Comparison of ENCODE assay signal across 18 cellular contexts in genomic region chr5:181166812-181167733, GRCh38. TPM values are rescaled to one million over a fixed set of nuclear protein-coding genes. Genes with fewer than 3 reads are reported as not detected.
DNase-seq lines count a peak whose midpoint lies in the region; ATAC-seq and TF ChIP-seq lines count a peak whose summit lies in the region.
"Had no signal": no experiment of that assay in that cellular context is flagged by ENCODE, and none has a peak within 500 bp of the region (broad histone marks: within the 10 kb centered on the region; RNA-seq: fewer than 3 reads in every experiment).

No MANE protein-coding gene starts in this region.

- peaks cover 82% of the 10 kb centered on the region for H3K4me1 Mint-ChIP-seq in activated CD4-positive, alpha-beta T cell treated with anti-CD3 and anti-CD28 coated beads for 36 hours
- H3K4me1 Mint-ChIP-seq in WTC11: peaks cover 27% of the 10 kb centered on the region

- H4K20me1 ChIP-seq in osteoblast (ENCODE audit: insufficient read depth, low read length): no peaks in the 10 kb centered on the region

- H3K27ac Mint-ChIP-seq in activated CD4-positive, alpha-beta T cell treated with anti-CD3 and anti-CD28 coated beads for 36 hours: no peak overlapping the region
- H3K27ac Mint-ChIP-seq in WTC11: no peak overlapping the region
- H3K27ac Mint-ChIP-seq: stimulated activated effector memory CD8-positive, alpha-beta T cell treated with anti-CD3 and anti-CD28 coated beads, Interleukin-12 subunit alpha, Interleukin-12 subunit beta, amount 100 ng/mL, for 72 hours had no signal

- POLR2A ChIA-PET in activated CD4-positive, alpha-beta T cell treated with anti-CD3 and anti-CD28 coated beads for 36 hours (lab: Charles Lee): no interaction called here
- POLR2A ChIA-PET in WTC11 (lab: Charles Lee): no interaction called here

- TF ChIP-seq POLR2A in vagina (IDR thresholded peaks at IDR 0.05): no peak

- no peaks in the 10 kb centered on the region for H3K36me3 Mint-ChIP-seq in activated CD4-positive, alpha-beta T cell treated with anti-CD3 and anti-CD28 coated beads for 36 hours (ENCODE audit: low read depth)
- H3K36me3 Mint-ChIP-seq in WTC11: no peaks in the 10 kb centered on the region

- intact Hi-C loops in activated CD4-positive, alpha-beta T cell treated with anti-CD3 and anti-CD28 coated beads for 36 hours (cut with DNase I, micrococcal nuclease): loop anchor here in 1 of 2 experiments (10.0 kb wide), 1 partner anchor 872 kb away; the partner anchor contains the start of gene MAPK9
- intact Hi-C loops in vagina (cut with DNase I): no loop called here

- H3K4me2 ChIP-seq in osteoblast (ENCODE audit: insufficient read depth, low read length): no peak overlapping the region

- H3K9me3 ChIP-seq in HUES6 (ENCODE audit: control insufficient read depth, insufficient read depth, low read depth, low read length) (no peaks in the 10 kb centered on the region), osteoblast (ENCODE audit: low read depth, low read length) (no peaks in the 10 kb centered on the region), vagina (no peaks in the 10 kb centered on the region)

- no peaks in the 10 kb centered on the region for H3K79me2 ChIP-seq in osteoblast (ENCODE audit: insufficient read depth, low read length)

- no peak for DNase-seq in activated CD4-positive, alpha-beta T cell treated with anti-CD3 and anti-CD28 coated beads for 36 hours
- no peak for DNase-seq in activated CD4-positive, alpha-beta T cell treated with anti-CD3 and anti-CD28 coated beads for 1 hour
- DNase-seq in WTC11 (ENCODE audit: low spot score): no peak
- peak; percentile 75 for DNase-seq in osteoblast (ENCODE audit: insufficient read length, low spot score, missing footprints)
- no peak for DNase-seq in vagina (ENCODE audit: extremely low spot score in 2 of 2)
- DNase-seq in H4 (ENCODE audit: low spot score): no peak
- DNase-seq: amygdala, NCI-H2029, trophoblast cell had no signal

- TF ChIP-seq CTCF in WTC11 (IDR thresholded peaks at IDR 0.05) (no peak), osteoblast (IDR thresholded peaks at IDR 0.05; ENCODE audit: extremely low read depth, low read depth, low read length) (no peak), vagina (IDR thresholded peaks at IDR 0.05) (no peak)

- H3K27me3 Mint-ChIP-seq in activated CD4-positive, alpha-beta T cell treated with anti-CD3 and anti-CD28 coated beads for 36 hours: peaks cover 32% of the 10 kb centered on the region
- peaks cover 59% of the 10 kb centered on the region for H3K27me3 Mint-ChIP-seq in WTC11 (ENCODE audit: low read depth)

- H3K4me3 Mint-ChIP-seq in activated CD4-positive, alpha-beta T cell treated with anti-CD3 and anti-CD28 coated beads for 36 hours: no peak overlapping the region
- peak overlapping the region; percentile 84 for H3K4me3 Mint-ChIP-seq in WTC11
- H3K4me3 Mint-ChIP-seq: stimulated activated effector memory CD8-positive, alpha-beta T cell treated with anti-CD3 and anti-CD28 coated beads, Interleukin-12 subunit alpha, Interleukin-12 subunit beta, amount 100 ng/mL, for 72 hours had no signal

- H3K27me3 ChIP-seq in HUES6 (ENCODE audit: control insufficient read depth, insufficient read depth, low read length): peaks cover 38% of the 10 kb centered on the region
- H3K27me3 ChIP-seq in osteoblast (ENCODE audit: insufficient read depth, low read length): no peaks in the 10 kb centered on the region
- peaks cover 6% of the 10 kb centered on the region for H3K27me3 ChIP-seq in vagina
- H3K27me3 ChIP-seq: foreskin keratinocyte had no signal

- no peaks in the 10 kb centered on the region for H3K36me3 ChIP-seq in HUES6 (ENCODE audit: control insufficient read depth, insufficient read depth, low read length)
- no peaks in the 10 kb centered on the region for H3K36me3 ChIP-seq in osteoblast (ENCODE audit: insufficient read depth, low read length)
- no peaks in the 10 kb centered on the region for H3K36me3 ChIP-seq in vagina

- ATAC-seq in activated CD4-positive, alpha-beta T cell treated with anti-CD3 and anti-CD28 coated beads for 36 hours: peak; percentile 16
- ATAC-seq in WTC11 (no peak), GM21390 (IDR thresholded peaks at IDR 0.05; ENCODE audit: unreplicated experiment) (no peak)
- ATAC-seq: foreskin keratinocyte; stimulated activated effector memory CD8-positive, alpha-beta T cell treated with anti-CD3 and anti-CD28 coated beads, Interleukin-12 subunit alpha, Interleukin-12 subunit beta, amount 100 ng/mL, for 72 hours had no signal

- no peak overlapping the region for H2AFZ ChIP-seq in osteoblast (ENCODE audit: low read length)

- H3K9me3 Mint-ChIP-seq in activated CD4-positive, alpha-beta T cell treated with anti-CD3 and anti-CD28 coated beads for 36 hours (ENCODE audit: low read depth): no peaks in the 10 kb centered on the region
- H3K9me3 Mint-ChIP-seq in WTC11: no peaks in the 10 kb centered on the region
- H3K9me3 Mint-ChIP-seq: stimulated activated effector memory CD8-positive, alpha-beta T cell treated with anti-CD3 and anti-CD28 coated beads, Interleukin-12 subunit alpha, Interleukin-12 subunit beta, amount 100 ng/mL, for 72 hours had no signal

- H3K9ac ChIP-seq in HUES6 (ENCODE audit: low read length): no peak overlapping the region

- peak overlapping the region; percentile 24 for H3K4me3 ChIP-seq in HUES6 (ENCODE audit: low read depth, low read length)
- H3K4me3 ChIP-seq in osteoblast (ENCODE audit: insufficient read depth, low read length): no peak overlapping the region
- no peak overlapping the region for H3K4me3 ChIP-seq in vagina

- H3K4me1 ChIP-seq in HUES6 (ENCODE audit: control insufficient read depth, insufficient read depth, low read length) (peaks cover 6% of the 10 kb centered on the region; the same call in 1 of the 2 replicates), osteoblast (ENCODE audit: insufficient read depth, low read length) (peaks cover 17% of the 10 kb centered on the region), vagina (peaks cover 9% of the 10 kb centered on the region)

- H3K27ac ChIP-seq in HUES6 (ENCODE audit: low read depth, low read length): no peak overlapping the region
- H3K27ac ChIP-seq in osteoblast (ENCODE audit: low read depth, low read length): no peak overlapping the region
- H3K27ac ChIP-seq in vagina: no peak overlapping the region
- H3K27ac ChIP-seq: foreskin keratinocyte had no signal

- CTCF ChIA-PET in activated CD4-positive, alpha-beta T cell treated with anti-CD3 and anti-CD28 coated beads for 36 hours (lab: Charles Lee): interaction anchor here (0.6 to 1.7 kb wide), 5 partner anchors 13 to 57 kb away, joined by 3 to 6 read pairs (median 3); no protein-coding TSS in a partner anchor
- CTCF ChIA-PET in WTC11 (lab: Charles Lee): interaction anchor here (1.2 to 2.7 kb wide), 7 partner anchors 7 to 381 kb away, joined by 3 to 19 read pairs (median 5); partner anchors contain the start of gene TRIM52

TF ChIP-seq in WTC11, 78 proteins besides CTCF, POLR2A, EP300 and RAD21:
- no peak for TF ChIP-seq ZNF416 (CRISPR knock-in tag; IDR thresholded peaks at IDR 0.05)
- TF ChIP-seq E2F5 (CRISPR knock-in tag; IDR thresholded peaks at IDR 0.05): no peak

RNA-seq across cellular contexts. Expression of gene OR2V2, which starts 19.7 kb away (rescaled TPM):
- total RNA-seq in activated CD4-positive, alpha-beta T cell treated with anti-CD3 and anti-CD28 coated beads for 36 hours: not detected
- total RNA-seq in WTC11 (2021) (not detected in 3 replicates), osteoblast (not detected in 2 replicates), vagina (not detected)
- not detected in 2 replicates for total RNA-seq in H4 (2014; rRNA removed; shearing (Covaris generic))
- total RNA-seq: chondrocyte, foreskin keratinocyte, liver, M059J, myocyte, posterior vena cava had no signal

RNA-seq across cellular contexts. Expression of gene OR2V1, which starts 36.1 kb away (rescaled TPM):
- total RNA-seq in activated CD4-positive, alpha-beta T cell treated with anti-CD3 and anti-CD28 coated beads for 36 hours: not detected
- total RNA-seq in WTC11 (2021) (not detected in 3 replicates), osteoblast (not detected in 2 replicates), vagina (not detected)
- total RNA-seq in H4 (2014; rRNA removed; shearing (Covaris generic)): not detected in 2 replicates
- total RNA-seq: chondrocyte, foreskin keratinocyte, liver, M059J, myocyte, posterior vena cava had no signal

RNA-seq across cellular contexts. Expression of gene TRIM7, which starts 37.9 kb away (rescaled TPM):
- total RNA-seq in activated CD4-positive, alpha-beta T cell treated with anti-CD3 and anti-CD28 coated beads for 36 hours: 1 to 10 TPM; 1.4 to 1.6 TPM
- total RNA-seq in WTC11 (2021) (0.64 to 1.4 TPM (median 0.98 TPM) in 3 replicates), osteoblast (0.29 and 0.72 TPM in 2 replicates), vagina (21.6 TPM)
- 0.10 and 0.27 TPM in 2 replicates for total RNA-seq in H4 (2014; rRNA removed; shearing (Covaris generic))

RNA-seq across cellular contexts. Expression of gene TRIM41, which starts 56.0 kb away (rescaled TPM):
- 10 to 100 TPM; 27.0 to 30.7 TPM for total RNA-seq in activated CD4-positive, alpha-beta T cell treated with anti-CD3 and anti-CD28 coated beads for 36 hours
- total RNA-seq in WTC11 (2021): 31.9 to 33.5 TPM (median 32.2 TPM) in 3 replicates
- total RNA-seq in osteoblast: 12.4 and 15.9 TPM in 2 replicates
- total RNA-seq in vagina: 7.9 TPM
- total RNA-seq in H4 (2014; rRNA removed; shearing (Covaris generic)): 10.5 and 12.0 TPM in 2 replicates
